ENCODE assay signal across 8 cellular contexts in genomic region chr7:43639858-43640491, GRCh38. TPM values are rescaled to one million over a fixed set of nuclear protein-coding genes. Genes with fewer than 3 reads are reported as not detected.
DNase-seq lines count a peak whose midpoint lies in the region; ATAC-seq, FAIRE-seq and TF ChIP-seq lines count a peak whose summit lies in the region.

No MANE protein-coding gene starts in this region.

- no peak for TF ChIP-seq POLR2A in testis (IDR thresholded peaks at IDR 0.05)
- TF ChIP-seq POLR2A in prostate gland (IDR thresholded peaks at IDR 0.05): no peak

- H3K9me3 ChIP-seq in testis (no peaks in the 10 kb centered on the region), prostate gland (no peaks in the 10 kb centered on the region)

- 33 to 45% methylated on average over 6 of the region's 6 CpGs for WGBS in testis, 2 donors
- 55% methylated on average over 6 of the region's 6 CpGs for WGBS in prostate gland

- peak; percentile 91 for ATAC-seq in left lobe of liver
- no peak for ATAC-seq in GM18870 (IDR thresholded peaks at IDR 0.05; ENCODE audit: unreplicated experiment)

- H3K27me3 ChIP-seq in testis (no peaks in the 10 kb centered on the region), prostate gland (replicated peaks; ENCODE audit: insufficient read depth) (no peaks in the 10 kb centered on the region)

- intact Hi-C loops in testis (cut with DNase I; ENCODE audit: low total_unique reads) (no loop called here), prostate gland (cut with DNase I) (no loop called here)

- no peaks in the 10 kb centered on the region for H3K36me3 ChIP-seq in testis (ENCODE audit: low read depth, missing control alignments)
- H3K36me3 ChIP-seq in prostate gland: peaks cover 0 to 6% of the 10 kb centered on the region in 2 donors

- TF ChIP-seq CTCF in D721Med (IDR thresholded peaks at IDR 0.05; ENCODE audit: insufficient read depth, missing control alignments) (no peak), testis (IDR thresholded peaks at IDR 0.05) (no peak), prostate gland (IDR thresholded peaks at IDR 0.05) (no peak)

- H3K4me3 ChIP-seq in testis (no peak overlapping the region), prostate gland (no peak overlapping the region)

- no peaks in the 10 kb centered on the region for H3K4me1 ChIP-seq in testis
- H3K4me1 ChIP-seq in prostate gland (replicated peaks): no peaks in the 10 kb centered on the region

- peak; percentile 89 for FAIRE-seq in D721Med (lab: Jason Lieb, UNC)

- DNase-seq in D721Med (ENCODE audit: insufficient read length, low spot score) (peak; percentile 45), NCI-H2107 treated with DMSO at 0.1 percent for 48 hours (lab: John Stamatoyannopoulos, UW; ENCODE audit: unreplicated experiment) (peak; percentile 88), brain pericyte (ENCODE audit: low read depth, low spot score) (peak; percentile 50), left lobe of liver (ENCODE audit: low spot score) (peak; percentile 74), testis (peak; percentile 33), prostate gland (ENCODE audit: low spot score) (no peak)
- DNase-seq in stimulated activated CD4-positive, alpha-beta T cell treated with anti-CD3 and anti-CD28 coated beads, Interleukin-2, amount 100 ng/mL, for 24 hours: no peak

- peak overlapping the region in 1 of 2 donors; percentile 42 for H3K27ac ChIP-seq in testis
- no peak overlapping the region for H3K27ac ChIP-seq in prostate gland

RNA-seq across cellular contexts. Expression of gene STK17A, which starts 57.1 kb away (rescaled TPM):
- total RNA-seq in left lobe of liver: 2.9 TPM
- total RNA-seq in testis: 10 to 100 TPM; 14.8 to 18.8 TPM
- polyA plus RNA-seq in testis (ENCODE audit: insufficient read depth, low read depth, low replicate concordance): 43.2 TPM
- 1 to 10 TPM; 6.8 to 8.2 TPM for total RNA-seq in prostate gland

Comparison
In these comparisons a context has a peak if more than half of its experiments do, and no peak if none do; other contexts are left out.
1. DNase-seq: peak in D721Med (single experiment), NCI-H2107 treated with DMSO at 0.1 percent for 48 hours (single experiment), brain pericyte (single experiment), left lobe of liver (single experiment) and testis (single experiment); none in prostate gland (single experiment) and stimulated activated CD4-positive, alpha-beta T cell treated with anti-CD3 and anti-CD28 coated beads, Interleukin-2, amount 100 ng/mL, for 24 hours (0 of 2).